Comparison of ENCODE assay signal across 8 cellular contexts in genomic region chr22:49177666-49178065, GRCh38.
"Had no signal": no experiment of that assay in that cellular context is flagged by ENCODE, and none has a peak within 500 bp of the region (broad histone marks: within the 10 kb centered on the region; RNA-seq: fewer than 3 reads in every experiment).

No MANE protein-coding gene starts in this region.

- H3K27ac Mint-ChIP-seq: IgD-negative memory B cell had no signal

- H3K27me3 Mint-ChIP-seq: IgD-negative memory B cell had no signal

- H2AFZ ChIP-seq: GM23248 had no signal

- H3K27ac ChIP-seq: GM23248, HL-60 had no signal

- H3K4me3 ChIP-seq: GM23248 had no signal

- DNase-seq: GM23248, GOT3, H7, HCEC 1CT, KBM-7 had no signal

- H3K9ac ChIP-seq: GM23248 had no signal

- H3K4me3 Mint-ChIP-seq: IgD-negative memory B cell had no signal

- FAIRE-seq: HepG2 had no signal

- ATAC-seq: HepG2 had no signal
